ENCODE assay signal across 21 cellular contexts in the genomic region with DNA sequence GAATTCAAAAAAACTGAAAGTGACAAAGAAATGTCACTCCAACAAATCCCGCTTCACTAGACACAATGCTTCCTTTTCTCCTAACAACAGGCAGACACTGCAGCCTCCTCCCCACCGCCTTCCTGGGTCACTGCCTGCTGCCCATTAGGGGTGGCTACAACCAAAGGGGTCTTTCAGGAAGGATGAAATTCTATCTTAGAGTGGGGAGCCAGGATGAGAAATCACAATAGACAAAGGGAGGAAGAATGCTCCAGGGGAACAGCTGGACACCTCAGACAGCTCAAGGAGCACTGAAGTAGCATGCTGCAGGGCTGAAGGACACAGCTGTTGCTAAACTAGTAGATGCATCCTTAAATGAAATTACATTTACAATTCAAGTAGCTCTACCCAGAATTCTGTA.
"Had no signal": no experiment of that assay in that cellular context is flagged by ENCODE, and none has a peak within 500 bp of the region (broad histone marks: within the 10 kb centered on the region; RNA-seq: fewer than 3 reads in every experiment).

No MANE protein-coding gene starts in this region.

- H3K27ac Mint-ChIP-seq: activated naive CD8-positive, alpha-beta T cell; activated T-cell treated with anti-CD3 and anti-CD28 coated beads, Interleukin-2, amount 50 U/mL, for 72 hours; dendritic cell treated with granulocyte-macrophage colony-stimulating factor and Interleukin-4, amounts not matched to agents 40 ng/mL and 50 ng/mL, for 4 days; effector memory CD8-positive, alpha-beta T cell; T-helper 1 cell treated with Interleukin-12 subunit alpha and Interleukin-12 subunit beta and Interleukin-4 antibody, amounts not matched to agents 30 μg/mL and 1 μg/mL, for 36 hours had no signal

- H3K4me1 ChIP-seq: left lung, pancreas, uterus had no signal

- H3K36me3 Mint-ChIP-seq: activated naive CD8-positive, alpha-beta T cell had no signal

- ATAC-seq: activated T-cell treated with anti-CD3 and anti-CD28 coated beads, Interleukin-2, amount 50 U/mL, for 72 hours; effector memory CD8-positive, alpha-beta T cell; left lung; pancreas; stimulated activated naive CD8-positive, alpha-beta T cell treated with anti-CD3 and anti-CD28 coated beads, Interleukin-15, Interleukin-2, amounts not matched to agents 100 U/mL and 50 U/mL, for 24 hours had no signal

- H3K4me3 Mint-ChIP-seq: activated naive CD8-positive, alpha-beta T cell; activated T-cell treated with anti-CD3 and anti-CD28 coated beads, Interleukin-2, amount 50 U/mL, for 72 hours; dendritic cell treated with granulocyte-macrophage colony-stimulating factor and Interleukin-4, amounts not matched to agents 40 ng/mL and 50 ng/mL, for 4 days; effector memory CD8-positive, alpha-beta T cell; T-helper 1 cell treated with Interleukin-12 subunit alpha and Interleukin-12 subunit beta and Interleukin-4 antibody, amounts not matched to agents 30 μg/mL and 1 μg/mL, for 36 hours had no signal

- H3K27me3 Mint-ChIP-seq: activated naive CD8-positive, alpha-beta T cell; dendritic cell treated with granulocyte-macrophage colony-stimulating factor and Interleukin-4, amounts not matched to agents 40 ng/mL and 50 ng/mL, for 4 days; effector memory CD8-positive, alpha-beta T cell had no signal

- H3K27me3 ChIP-seq: cardiac muscle cell, left lung, neutrophil, pancreas, tibial artery, uterus had no signal

- H3K9me3 Mint-ChIP-seq: dendritic cell treated with granulocyte-macrophage colony-stimulating factor and Interleukin-4, amounts not matched to agents 40 ng/mL and 50 ng/mL, for 4 days; effector memory CD8-positive, alpha-beta T cell; T-helper 1 cell treated with Interleukin-12 subunit alpha and Interleukin-12 subunit beta and Interleukin-4 antibody, amounts not matched to agents 30 μg/mL and 1 μg/mL, for 36 hours had no signal

- H3K27ac ChIP-seq: cardiac muscle cell, left lung, neutrophil, pancreas, tibial artery, uterus had no signal

- DNase-seq: activated CD4-positive, alpha-beta T cell treated with anti-CD3 and anti-CD28 coated beads for 1 hour; activated CD4-positive, alpha-beta T cell treated with anti-CD3 and anti-CD28 coated beads, Interleukin-2, amount 50 U/mL, for 4 hours; activated effector memory CD4-positive, alpha-beta T cell treated with anti-CD3 and anti-CD28 coated beads, Interleukin-2, amount 50 U/mL, for 16 hours; activated T-cell treated with anti-CD3 and anti-CD28 coated beads, Interleukin-2, amount 50 U/mL, for 72 hours; amniotic stem cell; effector memory CD8-positive, alpha-beta T cell; head of caudate nucleus; kidney; mammary epithelial cell; midbrain; pancreas; stimulated activated CD4-positive, alpha-beta T cell treated with anti-CD3 and anti-CD28 coated beads, Interleukin-2, amount 100 ng/mL, for 24 hours; stimulated activated naive CD8-positive, alpha-beta T cell treated with anti-CD3 and anti-CD28 coated beads, Interleukin-15, Interleukin-2, amounts not matched to agents 100 U/mL and 50 U/mL, for 24 hours; tibial artery; uterus had no signal

- H3K36me3 ChIP-seq: cardiac muscle cell, left lung, neutrophil, pancreas, uterus had no signal

- H3K4me3 ChIP-seq: cardiac muscle cell, left lung, pancreas, tibial artery, uterus had no signal

- H3K9me3 ChIP-seq: neutrophil, pancreas, tibial artery, uterus had no signal
